ENCODE assay signal across 24 cellular contexts in genomic region chr5:159855476-159856157, GRCh38.
A peak's percentile ranks its signal among the peaks of the same experiment; 100 is the strongest.
DNase-seq lines count a peak whose midpoint lies in the region; ATAC-seq and TF ChIP-seq lines count a peak whose summit lies in the region.
"Had no signal": no experiment of that assay in that cellular context is flagged by ENCODE, and none has a peak within 500 bp of the region (broad histone marks: within the 10 kb centered on the region; RNA-seq: fewer than 3 reads in every experiment).

No MANE protein-coding gene starts in this region.

- H3K27ac ChIP-seq in heart left ventricle, result peak overlapping the region in 3 of 12 donors; percentile 8 to 68 (median 34)
- H3K27ac ChIP-seq in sigmoid colon, result peak overlapping the region in 1 of 4 donors; percentile 36
- H3K27ac ChIP-seq: SK-N-MC, thoracic aorta had no signal

- WGBS in heart left ventricle, 4 donors, result 59 to 74% (median 66%) methylated on average over 5 of the region's 5 CpGs
- WGBS in sigmoid colon, 2 donors, result 73 to 78% methylated on average over 5 of the region's 5 CpGs

- peak; percentile 70 to 92 (median 90) for ATAC-seq in heart left ventricle
- ATAC-seq in HG02623 (IDR thresholded peaks at IDR 0.05; ENCODE audit: unreplicated experiment), result no peak
- ATAC-seq: naive thymus-derived CD8-positive, alpha-beta T cell had no signal

- H3K36me3 ChIP-seq in heart left ventricle (no peaks in the 10 kb centered on the region), sigmoid colon (no peaks in the 10 kb centered on the region)
- H3K36me3 ChIP-seq: thoracic aorta had no signal

- peaks cover 0 to 4% (median 0%) of the 10 kb centered on the region in 9 donors for H3K27me3 ChIP-seq in heart left ventricle
- H3K27me3 ChIP-seq in sigmoid colon, result no peaks in the 10 kb centered on the region

- DNase-seq in GOT3 (lab: John Stamatoyannopoulos, UW) (peak; percentile 10), amniotic epithelial cell (ENCODE audit: low read depth) (peak; percentile 24), heart left ventricle (peak; percentile 12 to 73 (median 69)), sigmoid colon (peak; percentile 82), NCI-H2171 (lab: John Stamatoyannopoulos, UW) (no peak), NCI-H345 (lab: John Stamatoyannopoulos, UW) (no peak), NCI-H774 (lab: John Stamatoyannopoulos, UW) (no peak)
- DNase-seq: activated CD4-positive, alpha-beta T cell treated with anti-CD3 and anti-CD28 coated beads for 48 hours; activated naive CD4-positive, alpha-beta T cell; activated T-cell treated with anti-CD3 and anti-CD28 coated beads, Interleukin-2, amount 50 U/mL, for 48 hours; amygdala; caudate nucleus; dermis blood vessel endothelial cell; MM.1S; naive thymus-derived CD8-positive, alpha-beta T cell; NCI-H1436; NCI-H524; stimulated activated CD4-positive, alpha-beta T cell treated with anti-CD3 and anti-CD28 coated beads, Interleukin-12 subunit alpha, Interleukin-12 subunit beta, amount 100 ng/mL, for 4 hours; stimulated activated CD4-positive, alpha-beta T cell treated with anti-CD3 and anti-CD28 coated beads, Interleukin-4, amount 100 ng/mL, for 24 hours; stimulated activated naive CD4-positive, alpha-beta T cell treated with Interleukin-2 at 50 U/mL for 16 hours; T-helper 2 cell had no signal

- no peak for TF ChIP-seq CTCF in heart left ventricle (IDR thresholded peaks at IDR 0.05)
- TF ChIP-seq CTCF in sigmoid colon (IDR thresholded peaks at IDR 0.05), result no peak

- intact Hi-C loops in heart left ventricle (cut with DNase I), result no loop called here
- intact Hi-C loops in sigmoid colon (cut with DNase I), result no loop called here

- TF ChIP-seq EP300 in sigmoid colon (IDR thresholded peaks at IDR 0.05), result no peak

- H3K4me3 ChIP-seq in heart left ventricle (no peak overlapping the region), sigmoid colon (no peak overlapping the region)
- H3K4me3 ChIP-seq: SK-N-MC, thoracic aorta had no signal

- peaks cover 0 to 9% (median 0%) of the 10 kb centered on the region in 12 donors for H3K4me1 ChIP-seq in heart left ventricle
- no peaks in the 10 kb centered on the region for H3K4me1 ChIP-seq in sigmoid colon

- H3K9me3 ChIP-seq in heart left ventricle (peaks cover 0 to 3% (median 0%) of the 10 kb centered on the region in 12 donors), sigmoid colon (no peaks in the 10 kb centered on the region)
- H3K9me3 ChIP-seq: thoracic aorta had no signal

- TF ChIP-seq POLR2A in heart left ventricle (IDR thresholded peaks at IDR 0.05) (no peak), sigmoid colon (IDR thresholded peaks at IDR 0.05) (no peak)

Comparison
In these comparisons a context has a peak if more than half of its experiments do, and no peak if none do; other contexts are left out.
1. DNase-seq: peak in GOT3 (single experiment), amniotic epithelial cell (single experiment), heart left ventricle (5 of 5) and sigmoid colon (single experiment); none in NCI-H2171 (single experiment), NCI-H345 (single experiment) and NCI-H774 (single experiment).